8 cellular contexts compared by ENCODE assay signal in the genomic region with DNA sequence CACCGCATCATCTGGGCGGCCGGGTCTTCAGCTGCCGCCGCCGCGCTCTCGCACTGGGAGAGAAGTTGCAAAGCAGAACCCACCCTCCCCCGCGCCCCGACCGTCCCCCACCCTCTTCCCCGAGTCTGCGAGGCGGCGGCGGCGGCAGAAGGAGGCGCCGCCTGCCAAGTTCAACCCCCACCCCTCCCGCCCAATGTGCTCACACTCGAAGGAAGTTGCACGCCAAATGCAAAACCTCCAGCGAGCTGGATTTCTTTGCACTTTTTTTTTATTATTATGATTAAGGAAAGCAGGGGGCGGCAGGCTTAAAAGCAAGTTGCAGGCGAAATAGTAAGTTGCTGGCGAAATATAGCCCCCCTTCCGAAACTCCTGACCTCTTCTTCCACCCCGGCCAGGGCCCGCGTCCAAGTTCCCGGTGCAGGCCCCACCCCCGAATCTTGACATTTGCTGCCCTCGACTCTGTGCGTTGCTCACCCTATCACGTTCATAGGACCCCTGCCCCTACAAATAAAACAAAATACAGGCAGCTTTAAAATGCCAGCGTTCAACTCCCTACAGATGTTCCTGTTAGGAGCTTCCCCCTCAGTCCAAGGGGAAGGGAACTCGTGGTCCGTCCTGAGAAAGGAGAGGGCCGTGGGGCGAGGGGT. TPM values are rescaled to one million over a fixed set of nuclear protein-coding genes. Genes with fewer than 3 reads are reported as not detected.
A peak's percentile ranks its signal among the peaks of the same experiment; 100 is the strongest.
DNase-seq lines count a peak whose midpoint lies in the region; ATAC-seq and TF ChIP-seq lines count a peak whose summit lies in the region.

No MANE protein-coding gene starts in this region.

- peaks cover 16% of the 10 kb centered on the region for H4K20me1 ChIP-seq in osteoblast (ENCODE audit: insufficient read depth, low read length)

- peaks cover 39% of the 10 kb centered on the region for H3K79me2 ChIP-seq in osteoblast (ENCODE audit: insufficient read depth, low read length)

- peaks cover 8% of the 10 kb centered on the region for H3K9me3 Mint-ChIP-seq in glutamatergic neuron (ENCODE audit: unreplicated experiment)

- H3K4me1 ChIP-seq in osteoblast (ENCODE audit: insufficient read depth, low read length) (peaks cover 5% of the 10 kb centered on the region), thoracic aorta (ENCODE audit: control insufficient read depth in 1 of 2, low read depth in 2 of 2) (peaks cover 6 to 25% of the 10 kb centered on the region in 2 donors)

- H3K27ac ChIP-seq in SK-N-MC, result peak overlapping the region; percentile 98
- peak overlapping the region; percentile 96 for H3K27ac ChIP-seq in osteoblast (ENCODE audit: low read depth, low read length)
- H3K27ac ChIP-seq in thoracic aorta, result peak overlapping the region; percentile 95 to 97

- H3K4me3 ChIP-seq in SK-N-MC, result peak overlapping the region; percentile 97
- H3K4me3 ChIP-seq in osteoblast (ENCODE audit: insufficient read depth, low read length), result peak overlapping the region; percentile 80
- H3K4me3 ChIP-seq in thoracic aorta, result peak overlapping the region; percentile 93

- H3K9me3 ChIP-seq in SK-N-MC (ENCODE audit: low read depth, low read length) (no peaks in the 10 kb centered on the region), osteoblast (ENCODE audit: low read depth, low read length) (no peaks in the 10 kb centered on the region), thoracic aorta (no peaks in the 10 kb centered on the region)

- ATAC-seq in GM21515 (IDR thresholded peaks at IDR 0.05; ENCODE audit: unreplicated experiment) (peak; percentile 21), thoracic aorta (ENCODE audit: insufficient number of reproducible peaks, low FRiP score, low read depth) (no peak)

- H3K36me3 Mint-ChIP-seq in glutamatergic neuron (ENCODE audit: unreplicated experiment), result no peaks in the 10 kb centered on the region

- H3K27ac Mint-ChIP-seq in glutamatergic neuron (ENCODE audit: unreplicated experiment), result peak overlapping the region; percentile 86

- peaks cover 9% of the 10 kb centered on the region for H3K27me3 Mint-ChIP-seq in glutamatergic neuron (ENCODE audit: unreplicated experiment)

- DNase-seq in D341Med (ENCODE audit: low spot score) (peak; percentile 52), HuH-7 (ENCODE audit: low spot score) (peak; percentile 61), SK-N-MC (ENCODE audit: low read depth, low spot score) (no peak), glutamatergic neuron (peak; percentile 32), osteoblast (ENCODE audit: insufficient read length, low spot score, missing footprints) (peak; percentile 98), thoracic aorta (ENCODE audit: low spot score) (peak; percentile 56)
- peak; percentile 75 for DNase-seq in activated naive CD4-positive, alpha-beta T cell treated with anti-CD3 and anti-CD28 coated beads, Interleukin-2, amount 50 U/mL, for 16 hours

- peak overlapping the region; percentile 85 for H3K9ac ChIP-seq in SK-N-MC (ENCODE audit: insufficient read length)

- peak overlapping the region; percentile 96 for H3K4me3 Mint-ChIP-seq in glutamatergic neuron (ENCODE audit: unreplicated experiment)

- H3K36me3 ChIP-seq in SK-N-MC (ENCODE audit: insufficient read depth, low read length) (peaks cover 8% of the 10 kb centered on the region), osteoblast (ENCODE audit: insufficient read depth, low read length) (peaks cover 3% of the 10 kb centered on the region), thoracic aorta (no peaks in the 10 kb centered on the region)

- peak overlapping the region; percentile 85 for H3K4me2 ChIP-seq in osteoblast (ENCODE audit: insufficient read depth, low read length)

- TF ChIP-seq CTCF in glutamatergic neuron (IDR thresholded peaks at IDR 0.05; ENCODE audit: partially characterized antibody, unreplicated experiment) (no peak), osteoblast (IDR thresholded peaks at IDR 0.05; ENCODE audit: extremely low read depth, low read depth, low read length) (no peak), thoracic aorta (IDR thresholded peaks at IDR 0.05) (no peak)

- peak overlapping the region; percentile 99 for H2AFZ ChIP-seq in osteoblast (ENCODE audit: low read length)

- H3K4me1 Mint-ChIP-seq in glutamatergic neuron (ENCODE audit: low read depth, unreplicated experiment), result peaks cover 2% of the 10 kb centered on the region

- no peaks in the 10 kb centered on the region for H3K27me3 ChIP-seq in osteoblast (ENCODE audit: insufficient read depth, low read length)
- H3K27me3 ChIP-seq in thoracic aorta (replicated peaks; ENCODE audit: insufficient read depth), result no peaks in the 10 kb centered on the region

RNA-seq across cellular contexts. Expression of gene NR3C1, which starts 1.1 kb away (rescaled TPM):
- total RNA-seq in glutamatergic neuron (ENCODE audit: unreplicated experiment), result 2.3 TPM
- total RNA-seq in osteoblast, result 113 and 119 TPM in 2 replicates
- total RNA-seq in thoracic aorta, result 10 to 100 TPM; 56.5 to 58.1 TPM

Comparison
In these comparisons a context has a peak if more than half of its experiments do, and no peak if none do; other contexts are left out.
1. RNA of gene NR3C1, which starts 1.1 kb away (total RNA-seq): 113 to 119 TPM in osteoblast and 56.5 to 58.1 TPM in thoracic aorta; 2.3 TPM in glutamatergic neuron (single experiment); every median in the first group is over 10 times any median in the second.
2. Peak in every context shown above with its lines, with median percentiles within 50 percentile points of each other: H3K27ac ChIP-seq and H3K4me3 ChIP-seq.